24 cellular contexts compared by ENCODE assay signal in genomic region chr15:99230867-99231266, GRCh38. TPM values are rescaled to one million over a fixed set of nuclear protein-coding genes. Genes with fewer than 3 reads are reported as not detected.
DNase-seq lines count a peak whose midpoint lies in the region; ATAC-seq, FAIRE-seq and TF ChIP-seq lines count a peak whose summit lies in the region.
"Had no signal": no experiment of that assay in that cellular context is flagged by ENCODE, and none has a peak within 500 bp of the region (broad histone marks: within the 10 kb centered on the region; RNA-seq: fewer than 3 reads in every experiment).

No MANE protein-coding gene starts in this region.

- H3K9me2 ChIP-seq in PC-3 (replicated peaks; ENCODE audit: low read length), result no peaks in the 10 kb centered on the region

- BruUV-seq in PC-3 (replicated peaks; lab: Mats Ljungman, UMichigan), result no TSS peak

- H3K4me1 ChIP-seq in PC-3 (ENCODE audit: insufficient read depth, low read length), result no peaks in the 10 kb centered on the region
- H3K4me1 ChIP-seq: BLaER1 had no signal

- H2AFZ ChIP-seq in PC-3 (ENCODE audit: low read length), result no peak overlapping the region
- H2AFZ ChIP-seq: GM23338 had no signal

- no peaks in the 10 kb centered on the region for H3K27me3 ChIP-seq in PC-3 (ENCODE audit: low read length)
- H3K27me3 ChIP-seq in bronchial epithelial cell (ENCODE audit: control insufficient read depth, insufficient read depth, low read length), result no peaks in the 10 kb centered on the region
- H3K27me3 ChIP-seq: BLaER1 had no signal

- no peaks in the 10 kb centered on the region for H3K9me3 ChIP-seq in PC-3 (ENCODE audit: low read length)
- H3K9me3 ChIP-seq: BLaER1 had no signal

- no peak overlapping the region for H3K4me2 ChIP-seq in PC-3 (ENCODE audit: low read length)
- H3K4me2 ChIP-seq: BLaER1, GM23338 had no signal

- FAIRE-seq in bronchial epithelial cell (lab: Jason Lieb, UNC), result no peak
- FAIRE-seq: GM12891, GM19239, H54, HTR-8/SVneo, K562 had no signal

- H3K79me2 ChIP-seq in PC-3 (ENCODE audit: low read length), result no peaks in the 10 kb centered on the region

- no peaks in the 10 kb centered on the region for H4K20me1 ChIP-seq in PC-3 (ENCODE audit: low read length)
- H4K20me1 ChIP-seq: BLaER1 had no signal

- POLR2A ChIA-PET in PC-3 (lab: Charles Lee; ENCODE audit: unreplicated experiment), result no interaction called here

- no peak overlapping the region for H3K4me3 ChIP-seq in PC-3 (ENCODE audit: low read length)
- H3K4me3 ChIP-seq in bronchial epithelial cell (ENCODE audit: low read depth, low read length), result no peak overlapping the region
- H3K4me3 ChIP-seq: BLaER1, GM23338, K562 had no signal

- ATAC-seq in PC-3 (no peak; the same call in 1 of the 2 replicates), HG02884 (IDR thresholded peaks at IDR 0.05; ENCODE audit: unreplicated experiment) (no peak), GM21717 (IDR thresholded peaks at IDR 0.05; ENCODE audit: unreplicated experiment) (no peak)
- ATAC-seq: GM23338, K562 had no signal

- no peak overlapping the region for H3K9ac ChIP-seq in PC-3 (ENCODE audit: low read length)
- H3K9ac ChIP-seq: BLaER1 had no signal

- no peak for TF ChIP-seq CTCF in PC-3 (conservative IDR thresholded peaks at IDR 0.05; ENCODE audit: low read depth, low read length)
- no peak for TF ChIP-seq CTCF in bronchial epithelial cell (IDR thresholded peaks at IDR 0.05; ENCODE audit: insufficient read depth, low read length, severe bottlenecking)

- CTCF ChIA-PET in PC-3 (lab: Charles Lee), result no interaction called here

- intact Hi-C loops in PC-3 (cut with micrococcal nuclease), result no loop called here

- no peak overlapping the region for H3K27ac ChIP-seq in PC-3 (ENCODE audit: low read length)
- H3K27ac ChIP-seq: 22Rv1, BLaER1 had no signal

- no peaks in the 10 kb centered on the region for H3F3A ChIP-seq in PC-3 (ENCODE audit: low read length, unreplicated experiment)

- peaks cover 8% of the 10 kb centered on the region; the same call in 1 of the 2 replicates for H3K36me3 ChIP-seq in PC-3 (ENCODE audit: low read depth, low read length)
- peaks cover 2% of the 10 kb centered on the region for H3K36me3 ChIP-seq in bronchial epithelial cell (ENCODE audit: control insufficient read depth, insufficient read depth, low read length)
- H3K36me3 ChIP-seq: BLaER1 had no signal

- peak; percentile 1 to 30 for DNase-seq in NCI-H2081 (lab: John Stamatoyannopoulos, UW)
- DNase-seq in NCI-H2081 treated with DMSO at 0.1 percent for 48 hours (lab: John Stamatoyannopoulos, UW), result no peak
- DNase-seq in PC-3, result peak; percentile 28
- DNase-seq in bronchial epithelial cell (ENCODE audit: low read depth), result peak; percentile 29
- DNase-seq in T-helper 2 cell, result no peak
- DNase-seq: Calu3; CD4-positive, alpha-beta memory T cell; DMS 273 treated with DMSO at 0.1 percent for 48 hours; DMS53; DND-41; EL; HCEC 1CT; HFFc6; IMR-90 had no signal

RNA-seq across cellular contexts. Expression of gene TTC23, which starts 18.5 kb away (rescaled TPM):
- total RNA-seq in PC-3 (2014; rRNA removed), result 8.2 and 10.4 TPM in 2 replicates
- 10.0 and 16.6 TPM in 2 replicates for total RNA-seq in bronchial epithelial cell

RNA-seq across cellular contexts. Expression of gene LRRC28, which starts 20.4 kb away (rescaled TPM):
- total RNA-seq in PC-3 (2014; rRNA removed), result 10.6 and 14.9 TPM in 2 replicates
- total RNA-seq in bronchial epithelial cell, result 15.8 and 17.0 TPM in 2 replicates

Comparison
In these comparisons a context has a peak if more than half of its experiments do, and no peak if none do; other contexts are left out.
1. DNase-seq: peak in NCI-H2081 (2 of 2), PC-3 (single experiment) and bronchial epithelial cell (single experiment); none in NCI-H2081 treated with DMSO at 0.1 percent for 48 hours (single experiment) and T-helper 2 cell (0 of 5).